2 cellular contexts compared by ENCODE assay signal in genomic region chr6:44119704-44120262, GRCh38.
TF ChIP-seq lines count a peak whose summit lies in the region.

No MANE protein-coding gene starts in this region.

TF ChIP-seq in HepG2, 621 proteins besides CTCF, POLR2A, EP300 and RAD21:
- no peak for TF ChIP-seq FOXJ3 (CRISPR knock-in tag; IDR thresholded peaks at IDR 0.05; ENCODE audit: borderline replicate concordance)
- TF ChIP-seq KMT2A (CRISPR knock-in tag; IDR thresholded peaks at IDR 0.05): no peak
- TF ChIP-seq MEIS1 (CRISPR knock-in tag; IDR thresholded peaks at IDR 0.05; ENCODE audit: borderline replicate concordance): 0 out of 2 replicates have a peak, but pooled peaks have one; percentile 36
- TF ChIP-seq ZNF672 (CRISPR knock-in tag; IDR thresholded peaks at IDR 0.05): no peak
- no peak for TF ChIP-seq ZNF382 (CRISPR knock-in tag; IDR thresholded peaks at IDR 0.05; ENCODE audit: borderline replicate concordance)
- no peak for TF ChIP-seq YY1 (IDR thresholded peaks at IDR 0.05; ENCODE audit: insufficient read depth, insufficient replicate concordance, low read depth, low read length)
- TF ChIP-seq LRRFIP1 (CRISPR knock-in tag; conservative IDR thresholded peaks at IDR 0.05): no peak
- 0 out of 2 replicates have a peak, but pooled peaks have one; percentile 11 for TF ChIP-seq PAXIP1 (CRISPR knock-in tag; conservative IDR thresholded peaks at IDR 0.05)

TF ChIP-seq in SK-N-SH, 30 proteins besides CTCF, POLR2A, EP300 and RAD21:
- TF ChIP-seq IRF3 (IDR thresholded peaks at IDR 0.05; ENCODE audit: low read depth, low read length) (no peak), MEF2A (IDR thresholded peaks at IDR 0.05; ENCODE audit: borderline replicate concordance, low read depth) (no peak), TAF1 (IDR thresholded peaks at IDR 0.05; ENCODE audit: borderline replicate concordance, low read depth, low read length) (no peak), JUND (IDR thresholded peaks at IDR 0.05) (no peak), REST (IDR thresholded peaks at IDR 0.05; ENCODE audit: low read depth, low read length) (no peak), EZH2phosphoT487 (IDR thresholded peaks at IDR 0.05; ENCODE audit: borderline replicate concordance, low read depth) (no peak), MAX (IDR thresholded peaks at IDR 0.05; ENCODE audit: low read depth) (no peak), POLR2AphosphoS5 (IDR thresholded peaks at IDR 0.05; ENCODE audit: low read depth, low read length) (no peak), USF2 (IDR thresholded peaks at IDR 0.05; ENCODE audit: borderline replicate concordance, low read depth, low read length) (no peak), CHD2 (IDR thresholded peaks at IDR 0.05; ENCODE audit: low read length, partially characterized antibody) (no peak)
